ENCODE assay signal across 8 cellular contexts in the genomic region with DNA sequence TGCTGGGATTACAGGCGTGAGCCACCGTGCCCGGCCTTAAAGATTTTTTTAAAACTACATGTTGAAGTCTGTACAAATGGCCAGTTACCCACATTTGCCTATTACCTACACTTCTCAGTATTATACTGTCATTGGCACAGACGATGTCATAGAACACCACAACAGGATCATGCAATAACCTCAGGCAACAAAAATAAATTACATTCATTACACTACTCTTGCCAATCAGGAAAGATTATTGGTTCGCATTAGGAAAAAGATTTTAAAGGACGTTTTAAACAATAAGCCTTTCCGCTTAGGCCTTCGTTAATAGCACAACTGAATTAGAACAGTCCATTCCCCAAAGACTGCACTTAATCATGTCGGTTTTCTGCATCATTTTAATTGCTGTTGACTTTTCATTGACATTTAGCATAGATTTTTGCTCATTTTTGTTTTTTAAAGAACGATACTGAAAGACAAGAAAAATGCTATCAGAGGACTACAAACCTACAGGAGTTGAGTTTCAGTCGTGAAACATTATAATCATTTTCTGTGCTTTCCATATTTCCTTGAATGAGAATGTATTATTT. TPM values are rescaled to one million over a fixed set of nuclear protein-coding genes. Genes with fewer than 3 reads are reported as not detected.
DNase-seq lines count a peak whose midpoint lies in the region; TF ChIP-seq lines count a peak whose summit lies in the region.

No MANE protein-coding gene starts in this region.

- H3K9me3 Mint-ChIP-seq in activated CD4-positive, alpha-beta T cell treated with anti-CD3 and anti-CD28 coated beads, Interleukin-2, amount 10 ng/mL, durations not matched to agents 7 days and 5 days: no peaks in the 10 kb centered on the region

- DNase-seq in activated CD4-positive, alpha-beta T cell treated with anti-CD3 and anti-CD28 coated beads, Interleukin-2, amount 10 ng/mL, durations not matched to agents 7 days and 5 days: peak; percentile 7
- DNase-seq in activated CD4-positive, alpha-beta T cell treated with anti-CD3 and anti-CD28 coated beads for 4 hours: no peak
- DNase-seq in testis (no peak), SW480 (ENCODE audit: low spot score) (no peak), AG08395 (ENCODE audit: low spot score) (no peak), anterior cingulate cortex (lab: John Stamatoyannopoulos, UW) (no peak)

- POLR2A ChIA-PET in activated CD4-positive, alpha-beta T cell treated with anti-CD3 and anti-CD28 coated beads, Interleukin-2, amount 10 ng/mL, durations not matched to agents 7 days and 5 days (lab: Charles Lee): no interaction called here

- peak overlapping the region; percentile 94 for H3K4me3 Mint-ChIP-seq in activated CD4-positive, alpha-beta T cell treated with anti-CD3 and anti-CD28 coated beads, Interleukin-2, amount 10 ng/mL, durations not matched to agents 7 days and 5 days

- TF ChIP-seq CTCF in WI38 (IDR thresholded peaks at IDR 0.05; ENCODE audit: low read depth, low read length) (no peak), testis (IDR thresholded peaks at IDR 0.05) (no peak)

- peaks cover 47% of the 10 kb centered on the region for H3K4me1 Mint-ChIP-seq in activated CD4-positive, alpha-beta T cell treated with anti-CD3 and anti-CD28 coated beads, Interleukin-2, amount 10 ng/mL, durations not matched to agents 7 days and 5 days

- peak overlapping the region; percentile 92 for H3K27ac Mint-ChIP-seq in activated CD4-positive, alpha-beta T cell treated with anti-CD3 and anti-CD28 coated beads, Interleukin-2, amount 10 ng/mL, durations not matched to agents 7 days and 5 days

- H3K4me1 ChIP-seq in iPS-20b (ENCODE audit: insufficient read depth, low read length) (no peaks in the 10 kb centered on the region; the same call in 1 of the 2 replicates), testis (peaks cover 24% of the 10 kb centered on the region)

- CTCF ChIA-PET in activated CD4-positive, alpha-beta T cell treated with anti-CD3 and anti-CD28 coated beads, Interleukin-2, amount 10 ng/mL, durations not matched to agents 7 days and 5 days (lab: Charles Lee): interaction anchor here (1.5 kb wide), 1 partner anchor 11 kb away, joined by 3 read pairs; no protein-coding TSS in a partner anchor

- H3K4me3 ChIP-seq in WI38 (ENCODE audit: low read depth, low read length): peak overlapping the region; percentile 77
- peak overlapping the region; percentile 97 for H3K4me3 ChIP-seq in iPS-20b (ENCODE audit: low read length)
- H3K4me3 ChIP-seq in testis: peak overlapping the region; percentile 64 to 88

- intact Hi-C loops in testis (cut with DNase I; ENCODE audit: low total_unique reads): no loop called here

- peaks cover 19% of the 10 kb centered on the region for H3K36me3 Mint-ChIP-seq in activated CD4-positive, alpha-beta T cell treated with anti-CD3 and anti-CD28 coated beads, Interleukin-2, amount 10 ng/mL, durations not matched to agents 7 days and 5 days (ENCODE audit: low read depth)

- no peaks in the 10 kb centered on the region for H3K27me3 Mint-ChIP-seq in activated CD4-positive, alpha-beta T cell treated with anti-CD3 and anti-CD28 coated beads, Interleukin-2, amount 10 ng/mL, durations not matched to agents 7 days and 5 days

- H3K27ac ChIP-seq in iPS-20b (ENCODE audit: low read length) (no peak overlapping the region), testis (peak overlapping the region; percentile 99 to 100)

- peak overlapping the region; percentile 89; the same call in 1 of the 2 replicates for H3K9ac ChIP-seq in iPS-20b (ENCODE audit: low read depth, low read length)

- H3K27me3 ChIP-seq in iPS-20b (ENCODE audit: insufficient read depth, low read length) (no peaks in the 10 kb centered on the region), testis (no peaks in the 10 kb centered on the region)

- H3K9me3 ChIP-seq in iPS-20b (ENCODE audit: insufficient read depth, low read depth, low read length): no peaks in the 10 kb centered on the region
- H3K9me3 ChIP-seq in testis: no peaks in the 10 kb centered on the region

- 39 to 40% methylated on average over 11 of the region's 11 CpGs for WGBS in testis, 2 donors

- H3K36me3 ChIP-seq in iPS-20b (ENCODE audit: insufficient read depth, low read depth, low read length) (no peaks in the 10 kb centered on the region), testis (ENCODE audit: low read depth, missing control alignments) (no peaks in the 10 kb centered on the region)

- TF ChIP-seq POLR2A in testis (IDR thresholded peaks at IDR 0.05): no peak

RNA-seq across cellular contexts. Expression of gene SENP6, which starts 0.9 kb away (rescaled TPM):
- 10 to 100 TPM; 70.9 to 78.5 TPM for total RNA-seq in activated CD4-positive, alpha-beta T cell treated with anti-CD3 and anti-CD28 coated beads, Interleukin-2, amount 10 ng/mL, durations not matched to agents 7 days and 5 days
- total RNA-seq in testis: 100 to 1,000 TPM; 151 to 152 TPM
- 42.7 TPM for polyA plus RNA-seq in testis (ENCODE audit: insufficient read depth, low read depth, low replicate concordance)
